ENCODE assay signal across 18 cellular contexts in genomic region chr14:103729496-103730448, GRCh38. TPM values are rescaled to one million over a fixed set of nuclear protein-coding genes. Genes with fewer than 3 reads are reported as not detected.
DNase-seq lines count a peak whose midpoint lies in the region; ATAC-seq and TF ChIP-seq lines count a peak whose summit lies in the region.
"Had no signal": no experiment of that assay in that cellular context is flagged by ENCODE, and none has a peak within 500 bp of the region (broad histone marks: within the 10 kb centered on the region; RNA-seq: fewer than 3 reads in every experiment).

No MANE protein-coding gene starts in this region.

- no peak for TF ChIP-seq CTCF in RWPE1 (conservative IDR thresholded peaks at IDR 0.05; ENCODE audit: low read depth)
- no peak for TF ChIP-seq CTCF in osteoblast (IDR thresholded peaks at IDR 0.05; ENCODE audit: extremely low read depth, low read depth, low read length)

- no peak for ATAC-seq in activated CD8-positive, alpha-beta T cell treated with anti-CD3 and anti-CD28 coated beads, Interleukin-2, amount 10 ng/mL, durations not matched to agents 7 days and 5 days
- no peak for ATAC-seq in GM19328 (IDR thresholded peaks at IDR 0.05; ENCODE audit: unreplicated experiment)
- ATAC-seq: activated naive CD4-positive, alpha-beta T cell treated with anti-CD3 and anti-CD28 coated beads, Interleukin-2, amount 50 U/mL, for 72 hours; PC-3 had no signal

- H3K27ac Mint-ChIP-seq in activated CD8-positive, alpha-beta T cell treated with anti-CD3 and anti-CD28 coated beads, Interleukin-2, amount 10 ng/mL, durations not matched to agents 7 days and 5 days, result no peak overlapping the region
- H3K27ac Mint-ChIP-seq: activated CD4-positive, alpha-beta memory T cell treated with anti-CD3 and anti-CD28 coated beads, Interleukin-2, amount 10 ng/mL, durations not matched to agents 7 days and 5 days had no signal

- H2AFZ ChIP-seq in osteoblast (ENCODE audit: low read length), result no peak overlapping the region

- H3K4me2 ChIP-seq in osteoblast (ENCODE audit: insufficient read depth, low read length), result no peak overlapping the region
- H3K4me2 ChIP-seq: SK-N-SH had no signal

- H3K36me3 Mint-ChIP-seq in activated CD8-positive, alpha-beta T cell treated with anti-CD3 and anti-CD28 coated beads, Interleukin-2, amount 10 ng/mL, durations not matched to agents 7 days and 5 days (ENCODE audit: low read depth), result peaks cover 12% of the 10 kb centered on the region
- H3K36me3 Mint-ChIP-seq: activated naive CD4-positive, alpha-beta T cell treated with anti-CD3 and anti-CD28 coated beads, Interleukin-2, amount 50 U/mL, for 72 hours had no signal

- H3K27me3 Mint-ChIP-seq in activated CD8-positive, alpha-beta T cell treated with anti-CD3 and anti-CD28 coated beads, Interleukin-2, amount 10 ng/mL, durations not matched to agents 7 days and 5 days (ENCODE audit: low read depth), result no peaks in the 10 kb centered on the region
- H3K27me3 Mint-ChIP-seq: activated CD4-positive, alpha-beta memory T cell treated with anti-CD3 and anti-CD28 coated beads, Interleukin-2, amount 10 ng/mL, durations not matched to agents 7 days and 5 days had no signal

- no peaks in the 10 kb centered on the region for H3K27me3 ChIP-seq in esophagus (ENCODE audit: control insufficient read depth in 1 of 2, insufficient read depth in 2 of 2, low read length in 2 of 2)
- no peaks in the 10 kb centered on the region for H3K27me3 ChIP-seq in osteoblast (ENCODE audit: insufficient read depth, low read length)

- H3K27ac ChIP-seq in RWPE1 (peak overlapping the region; percentile 42), esophagus (ENCODE audit: low read depth in 2 of 2, low read length in 1 of 2) (peak overlapping the region; percentile 37 to 58), osteoblast (ENCODE audit: low read depth, low read length) (no peak overlapping the region)
- H3K27ac ChIP-seq: HL-60 had no signal

- no peak overlapping the region for H3K4me3 Mint-ChIP-seq in activated CD8-positive, alpha-beta T cell treated with anti-CD3 and anti-CD28 coated beads, Interleukin-2, amount 10 ng/mL, durations not matched to agents 7 days and 5 days
- H3K4me3 Mint-ChIP-seq: activated CD4-positive, alpha-beta memory T cell treated with anti-CD3 and anti-CD28 coated beads, Interleukin-2, amount 10 ng/mL, durations not matched to agents 7 days and 5 days; neural crest cell had no signal

- DNase-seq in COR-L47 (lab: John Stamatoyannopoulos, UW) (peak; percentile 71), RWPE1 (ENCODE audit: low spot score) (no peak), osteoblast (ENCODE audit: insufficient read length, low spot score, missing footprints) (peak; percentile 77), NCI-H510A treated with DMSO at 0.1 percent for 48 hours (lab: John Stamatoyannopoulos, UW) (no peak)
- DNase-seq in activated CD8-positive, alpha-beta T cell treated with anti-CD3 and anti-CD28 coated beads, Interleukin-2, amount 10 ng/mL, durations not matched to agents 7 days and 5 days, result no peak
- DNase-seq in stimulated activated CD4-positive, alpha-beta T cell treated with anti-CD3 and anti-CD28 coated beads, Interleukin-2, amount 100 ng/mL, for 48 hours, result no peak
- DNase-seq: activated CD4-positive, alpha-beta memory T cell treated with anti-CD3 and anti-CD28 coated beads, Interleukin-2, amount 10 ng/mL, durations not matched to agents 7 days and 5 days; activated T-cell treated with anti-CD3 and anti-CD28 coated beads, Interleukin-2, amount 50 U/mL, for 48 hours; HCEC 1CT; midbrain; PC-3; retina had no signal

- no peaks in the 10 kb centered on the region for H3K9me3 ChIP-seq in esophagus (ENCODE audit: control insufficient read depth in 2 of 2, insufficient read depth in 1 of 2, low read depth in 1 of 2, low read length in 1 of 2)
- no peaks in the 10 kb centered on the region for H3K9me3 ChIP-seq in osteoblast (ENCODE audit: low read depth, low read length)
- H3K9me3 ChIP-seq: SK-N-SH had no signal

- H3K9me3 Mint-ChIP-seq in activated CD8-positive, alpha-beta T cell treated with anti-CD3 and anti-CD28 coated beads, Interleukin-2, amount 10 ng/mL, durations not matched to agents 7 days and 5 days (ENCODE audit: insufficient read depth), result no peaks in the 10 kb centered on the region
- H3K9me3 Mint-ChIP-seq: activated CD4-positive, alpha-beta memory T cell treated with anti-CD3 and anti-CD28 coated beads, Interleukin-2, amount 10 ng/mL, durations not matched to agents 7 days and 5 days; activated naive CD4-positive, alpha-beta T cell treated with anti-CD3 and anti-CD28 coated beads, Interleukin-2, amount 50 U/mL, for 72 hours; neural crest cell had no signal

- peaks cover 3% of the 10 kb centered on the region for H4K20me1 ChIP-seq in osteoblast (ENCODE audit: insufficient read depth, low read length)

- CTCF ChIA-PET in RWPE1 (lab: Yijun Ruan, JAX), result no interaction called here
- CTCF ChIA-PET in activated CD8-positive, alpha-beta T cell treated with anti-CD3 and anti-CD28 coated beads, Interleukin-2, amount 10 ng/mL, durations not matched to agents 7 days and 5 days (lab: Charles Lee), result no interaction called here

- POLR2A ChIA-PET in RWPE1 (lab: Yijun Ruan, JAX; ENCODE audit: low non-redundant PET), result no interaction called here
- POLR2A ChIA-PET in activated CD8-positive, alpha-beta T cell treated with anti-CD3 and anti-CD28 coated beads, Interleukin-2, amount 10 ng/mL, durations not matched to agents 7 days and 5 days (lab: Charles Lee), result no interaction called here

- H3K4me1 Mint-ChIP-seq in activated CD8-positive, alpha-beta T cell treated with anti-CD3 and anti-CD28 coated beads, Interleukin-2, amount 10 ng/mL, durations not matched to agents 7 days and 5 days (ENCODE audit: low read depth), result no peaks in the 10 kb centered on the region
- H3K4me1 Mint-ChIP-seq: activated CD4-positive, alpha-beta memory T cell treated with anti-CD3 and anti-CD28 coated beads, Interleukin-2, amount 10 ng/mL, durations not matched to agents 7 days and 5 days had no signal

- 54 to 65% methylated on average over 24 of the region's 24 CpGs for WGBS in esophagus, 2 donors

- H3K4me1 ChIP-seq in esophagus (ENCODE audit: control insufficient read depth in 2 of 2, insufficient read depth in 2 of 2, low read length in 1 of 2), result peaks cover 11 to 47% of the 10 kb centered on the region in 2 donors
- no peaks in the 10 kb centered on the region for H3K4me1 ChIP-seq in osteoblast (ENCODE audit: insufficient read depth, low read length)

- peaks cover 34% of the 10 kb centered on the region for H3K79me2 ChIP-seq in osteoblast (ENCODE audit: insufficient read depth, low read length)

- H3K4me3 ChIP-seq in esophagus (ENCODE audit: low read depth in 1 of 2, low read length in 2 of 2), result no peak overlapping the region
- H3K4me3 ChIP-seq in osteoblast (ENCODE audit: insufficient read depth, low read length), result no peak overlapping the region

- peaks cover 8 to 57% of the 10 kb centered on the region in 2 donors for H3K36me3 ChIP-seq in esophagus (ENCODE audit: control insufficient read depth in 2 of 2, insufficient read depth in 2 of 2, low read length in 1 of 2)
- peaks cover 30% of the 10 kb centered on the region for H3K36me3 ChIP-seq in osteoblast (ENCODE audit: insufficient read depth, low read length)

RNA-seq across cellular contexts. Expression of gene ZFYVE21, which starts 14.2 kb away (rescaled TPM):
- polyA plus RNA-seq in esophagus, result 10 to 100 TPM; 56.5 to 73.5 TPM
- 36.9 and 39.8 TPM in 2 replicates for total RNA-seq in osteoblast
- total RNA-seq in activated CD8-positive, alpha-beta T cell treated with anti-CD3 and anti-CD28 coated beads, Interleukin-2, amount 10 ng/mL, durations not matched to agents 7 days and 5 days, result 10 to 100 TPM; 16.7 to 17.4 TPM

RNA-seq across cellular contexts. Expression of gene XRCC3, which starts 14.5 kb away (rescaled TPM):
- 10 to 100 TPM in 1 of 2 donors, 1 to 10 TPM in 1; 7.7 to 17.6 TPM for polyA plus RNA-seq in esophagus
- total RNA-seq in osteoblast, result 4.3 and 5.0 TPM in 2 replicates
- 10 to 100 TPM; 46.2 to 52.5 TPM for total RNA-seq in activated CD8-positive, alpha-beta T cell treated with anti-CD3 and anti-CD28 coated beads, Interleukin-2, amount 10 ng/mL, durations not matched to agents 7 days and 5 days

Comparison
In these comparisons a context has a peak if more than half of its experiments do, and no peak if none do; other contexts are left out.
1. DNase-seq: peak in COR-L47 (single experiment) and osteoblast (single experiment); none in RWPE1 (single experiment), activated CD8-positive, alpha-beta T cell treated with anti-CD3 and anti-CD28 coated beads, Interleukin-2, amount 10 ng/mL, durations not matched to agents 7 days and 5 days (single experiment), NCI-H510A treated with DMSO at 0.1 percent for 48 hours (single experiment) and stimulated activated CD4-positive, alpha-beta T cell treated with anti-CD3 and anti-CD28 coated beads, Interleukin-2, amount 100 ng/mL, for 48 hours (0 of 2).